ENCODE assay signal across 33 cellular contexts in the genomic region with DNA sequence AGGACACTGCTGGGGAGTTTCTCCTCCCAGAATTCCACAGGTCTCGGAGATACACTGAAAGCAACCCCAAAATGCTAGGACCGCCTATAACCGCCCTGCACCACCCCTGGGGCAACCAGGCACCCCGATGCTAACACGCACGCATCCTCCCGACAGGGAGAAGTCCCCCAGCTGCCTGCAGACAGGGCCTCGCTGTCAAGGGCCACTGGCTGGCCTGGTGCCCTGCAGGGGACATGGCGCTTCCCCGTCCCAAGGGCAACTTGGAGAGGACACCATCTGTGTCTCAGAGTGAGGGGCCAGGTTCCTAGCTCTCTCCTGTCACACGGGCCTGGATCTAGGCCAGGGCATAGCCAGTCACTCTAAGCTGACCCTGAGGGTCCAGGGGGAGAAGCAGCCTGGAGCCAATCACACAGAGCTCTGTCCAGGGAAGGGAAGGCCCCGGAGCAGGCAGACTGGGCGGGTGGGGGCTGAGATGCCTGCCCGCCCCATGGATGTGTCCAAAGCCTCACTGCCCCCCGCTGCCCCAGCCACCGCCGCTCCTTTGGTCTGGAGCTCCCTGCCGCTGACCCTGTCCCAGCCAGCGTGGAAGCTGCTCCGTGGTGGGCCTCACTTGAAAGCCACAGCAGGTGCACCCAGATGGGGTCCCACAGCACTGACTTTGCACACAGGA.
"Had no signal": no experiment of that assay in that cellular context is flagged by ENCODE, and none has a peak within 500 bp of the region (broad histone marks: within the 10 kb centered on the region; RNA-seq: fewer than 3 reads in every experiment).

No MANE protein-coding gene starts in this region.

- H3K4me3 Mint-ChIP-seq: activated naive CD4-positive, alpha-beta T cell treated with anti-CD3 and anti-CD28 coated beads for 36 hours; activated naive CD8-positive, alpha-beta T cell treated with anti-CD3 and anti-CD28 coated beads, Interleukin-2, amount 50 U/mL, for 24 hours; dendritic cell treated with granulocyte-macrophage colony-stimulating factor and Interleukin-4, amounts not matched to agents 40 ng/mL and 50 ng/mL, for 4 days; mesothelial cell of epicardium; nephron progenitor cell; stimulated activated memory B cell treated with anti-CD40 and anti-IgM and Interleukin-4, amounts not matched to agents 10 μg/mL and 1 μg/mL and 100 μg/mL, for 72 hours; stimulated activated naive CD8-positive, alpha-beta T cell treated with anti-CD3 and anti-CD28 coated beads, Interleukin-15, amount 100 ng/mL, for 72 hours had no signal

- H3K36me3 Mint-ChIP-seq: mesothelial cell of epicardium, naive B cell had no signal

- H3K27ac ChIP-seq: gastrocnemius medialis, pancreas, prostate gland, thyroid gland, vagina, VCaP had no signal

- H3K27me3 ChIP-seq: gastrocnemius medialis, pancreas, thyroid gland, upper lobe of left lung, vagina had no signal

- DNase-seq: activated CD4-positive, alpha-beta T cell treated with anti-CD3 and anti-CD28 coated beads for 48 hours; activated CD4-positive, alpha-beta T cell treated with anti-CD3 and anti-CD28 coated beads, Interleukin-2, amount 50 U/mL, for 48 hours; activated CD8-positive, alpha-beta memory T cell treated with anti-CD3 and anti-CD28 coated beads, Interleukin-2, amount 50 U/mL, for 4 hours; activated effector memory CD4-positive, alpha-beta T cell treated with anti-CD3 and anti-CD28 coated beads, Interleukin-2, amount 50 U/mL, for 16 hours; activated naive CD4-positive, alpha-beta T cell treated with anti-CD3 and anti-CD28 coated beads for 36 hours; activated naive CD8-positive, alpha-beta T cell treated with anti-CD3 and anti-CD28 coated beads, Interleukin-2, amount 50 U/mL, for 24 hours; activated T-cell treated with anti-CD3 and anti-CD28 coated beads, Interleukin-2, amount 50 U/mL, for 1 hour; amygdala; central memory CD4-positive, alpha-beta T cell; gastrocnemius medialis; glutamatergic neuron; islet precursor cell; left cardiac atrium; naive B cell; nephron progenitor cell; nucleus accumbens; pancreas; retina; stimulated activated CD4-positive, alpha-beta T cell treated with anti-CD3 and anti-CD28 coated beads, Interleukin-1b, Interleukin-23, amount 100 ng/mL, for 48 hours; stimulated activated CD4-positive, alpha-beta T cell treated with anti-CD3 and anti-CD28 coated beads, Interleukin-4, amount 100 ng/mL, for 4 hours; stimulated activated CD8-positive, alpha-beta memory T cell treated with anti-CD3 and anti-CD28 coated beads, Interleukin-4, amount 100 ng/mL, for 48 hours; stimulated activated naive CD8-positive, alpha-beta T cell treated with anti-CD3 and anti-CD28 coated beads, Interleukin-15, amount 100 ng/mL, for 72 hours; thyroid gland had no signal

- H3K27ac Mint-ChIP-seq: activated naive CD4-positive, alpha-beta T cell treated with anti-CD3 and anti-CD28 coated beads for 36 hours; activated naive CD8-positive, alpha-beta T cell treated with anti-CD3 and anti-CD28 coated beads, Interleukin-2, amount 50 U/mL, for 24 hours; activated T-helper 1 cell treated with anti-CD3 and anti-CD28 coated beads, Interleukin-12 subunit alpha, Interleukin-12 subunit beta, Interleukin-2, Interleukin-4 antibody, amounts not matched to agents 30 ng/mL and 10 ng/mL and 1 ng/mL, durations not matched to agents 14 hours and 24 hours and 36 hours; dendritic cell treated with granulocyte-macrophage colony-stimulating factor and Interleukin-4, amounts not matched to agents 40 ng/mL and 50 ng/mL, for 4 days; mesothelial cell of epicardium; naive B cell; nephron progenitor cell; stimulated activated memory B cell treated with anti-CD40 and anti-IgM and Interleukin-4, amounts not matched to agents 10 μg/mL and 1 μg/mL and 100 μg/mL, for 72 hours; stimulated activated naive CD8-positive, alpha-beta T cell treated with anti-CD3 and anti-CD28 coated beads, Interleukin-15, amount 100 ng/mL, for 72 hours had no signal

- H3K9me3 Mint-ChIP-seq: activated naive CD4-positive, alpha-beta T cell treated with anti-CD3 and anti-CD28 coated beads for 36 hours; activated naive CD8-positive, alpha-beta T cell treated with anti-CD3 and anti-CD28 coated beads, Interleukin-2, amount 50 U/mL, for 24 hours; activated T-helper 1 cell treated with anti-CD3 and anti-CD28 coated beads, Interleukin-12 subunit alpha, Interleukin-12 subunit beta, Interleukin-2, Interleukin-4 antibody, amounts not matched to agents 30 ng/mL and 10 ng/mL and 1 ng/mL, durations not matched to agents 14 hours and 24 hours and 36 hours; dendritic cell treated with granulocyte-macrophage colony-stimulating factor and Interleukin-4, amounts not matched to agents 40 ng/mL and 50 ng/mL, for 4 days; mesothelial cell of epicardium; naive B cell; nephron progenitor cell; stimulated activated memory B cell treated with anti-CD40 and anti-IgM and Interleukin-4, amounts not matched to agents 10 μg/mL and 1 μg/mL and 100 μg/mL, for 72 hours; stimulated activated naive CD8-positive, alpha-beta T cell treated with anti-CD3 and anti-CD28 coated beads, Interleukin-15, amount 100 ng/mL, for 72 hours had no signal

- H3K4me3 ChIP-seq: gastrocnemius medialis, pancreas, prostate gland, smooth muscle cell, thyroid gland, upper lobe of left lung, vagina had no signal

- H3K9me3 ChIP-seq: gastrocnemius medialis, pancreas, prostate gland, thyroid gland, upper lobe of left lung, vagina had no signal

- ATAC-seq: activated CD4-positive, CD25-positive, alpha-beta regulatory T cell treated with anti-CD3 and anti-CD28 coated beads, Interleukin-2, amount 50 U/mL, for 24 hours; activated naive CD8-positive, alpha-beta T cell treated with anti-CD3 and anti-CD28 coated beads, Interleukin-2, amount 50 U/mL, for 24 hours; gastrocnemius medialis; left cardiac atrium; pancreas; stimulated activated memory B cell treated with anti-CD40 and anti-IgM and Interleukin-4, amounts not matched to agents 10 μg/mL and 1 μg/mL and 100 μg/mL, for 72 hours; stimulated activated naive CD8-positive, alpha-beta T cell treated with anti-CD3 and anti-CD28 coated beads, Interleukin-15, amount 100 ng/mL, for 72 hours had no signal

- H3K36me3 ChIP-seq: gastrocnemius medialis, prostate gland, thyroid gland, vagina had no signal

- H3K27me3 Mint-ChIP-seq: activated naive CD8-positive, alpha-beta T cell treated with anti-CD3 and anti-CD28 coated beads, Interleukin-2, amount 50 U/mL, for 24 hours; stimulated activated memory B cell treated with anti-CD40 and anti-IgM and Interleukin-4, amounts not matched to agents 10 μg/mL and 1 μg/mL and 100 μg/mL, for 72 hours; stimulated activated naive CD8-positive, alpha-beta T cell treated with anti-CD3 and anti-CD28 coated beads, Interleukin-15, amount 100 ng/mL, for 72 hours had no signal
